In genomic region chr10:113454341-113455061, GRCh38 we compare ENCODE assay signal across 8 cellular contexts.
DNase-seq lines count a peak whose midpoint lies in the region; ATAC-seq and TF ChIP-seq lines count a peak whose summit lies in the region.

No MANE protein-coding gene starts in this region.

- H3K4me3 ChIP-seq in SJCRH30, result peak overlapping the region; percentile 22
- peak overlapping the region in 1 of 4 experiments; percentile 25 for H3K4me3 ChIP-seq in fibroblast of lung (replicated peaks in 1 of 4; ENCODE audit: control extremely low read depth in 1 of 4, insufficient read depth in 1 of 4, low read depth in 3 of 4, low read length in 4 of 4)

- peaks cover 79% of the 10 kb centered on the region for H3K27me3 Mint-ChIP-seq in Calu3 (ENCODE audit: unreplicated experiment)
- H3K27me3 Mint-ChIP-seq in neural crest cell (ENCODE audit: low read depth), result peaks cover 17% of the 10 kb centered on the region

- H3K9me3 Mint-ChIP-seq in Calu3 (ENCODE audit: low read depth, unreplicated experiment) (no peaks in the 10 kb centered on the region), neural crest cell (peaks cover 2% of the 10 kb centered on the region)

- no peaks in the 10 kb centered on the region for H3K79me2 ChIP-seq in fibroblast of lung (ENCODE audit: control insufficient read depth, insufficient read depth, low read length)

- ATAC-seq in GM21529 (IDR thresholded peaks at IDR 0.05; ENCODE audit: unreplicated experiment), result peak; percentile 48
- no peak for ATAC-seq in HG03045 (IDR thresholded peaks at IDR 0.05; ENCODE audit: unreplicated experiment)

- H3K9me3 ChIP-seq in SJCRH30 (replicated peaks) (no peaks in the 10 kb centered on the region), fibroblast of lung (ENCODE audit: control insufficient read depth, insufficient read depth, low read depth, low read length) (no peaks in the 10 kb centered on the region)

- H3K36me3 ChIP-seq in SJCRH30 (no peaks in the 10 kb centered on the region), fibroblast of lung (ENCODE audit: control insufficient read depth, insufficient read depth, low read length) (no peaks in the 10 kb centered on the region)

- H3K9ac ChIP-seq in fibroblast of lung (ENCODE audit: insufficient read depth, low read length), result no peak overlapping the region

- H3K27ac Mint-ChIP-seq in Calu3 (ENCODE audit: unreplicated experiment), result no peak overlapping the region
- H3K27ac Mint-ChIP-seq in neural crest cell (ENCODE audit: unreplicated experiment), result no peak overlapping the region

- CTCF ChIA-PET in Calu3 (lab: Charles Lee), result interaction anchor here (1.0 kb wide), 1 partner anchor 109 kb away, joined by 4 read pairs; no protein-coding TSS in a partner anchor

- peak; percentile 57 for TF ChIP-seq CTCF in Calu3 (IDR thresholded peaks at IDR 0.05; ENCODE audit: unreplicated experiment)
- TF ChIP-seq CTCF in fibroblast of lung (conservative IDR thresholded peaks at IDR 0.05 in 1 of 2, IDR thresholded peaks at IDR 0.05 in 1 of 2; ENCODE audit: low read depth in 1 of 2, low read length in 2 of 2), result peak; percentile 66 to 74
- TF ChIP-seq CTCF in neural crest cell (conservative IDR thresholded peaks at IDR 0.05), result peak; percentile 80

- DNase-seq in Calu3, result peak; percentile 35
- DNase-seq in SJCRH30, result peak; percentile 78 to 84
- peak; percentile 16 to 34 for DNase-seq in fibroblast of lung (ENCODE audit: low read depth in 2 of 2)
- DNase-seq in neural crest cell (ENCODE audit: low read depth, low spot score), result peak; percentile 64
- no peak for DNase-seq in mesenteric fat pad (ENCODE audit: low spot score)
- DNase-seq in activated CD4-positive, CD25-positive, alpha-beta regulatory T cell (lab: John Stamatoyannopoulos, UW), result no peak

- H3K36me3 Mint-ChIP-seq in Calu3 (ENCODE audit: insufficient read depth, unreplicated experiment) (peaks cover 6% of the 10 kb centered on the region), neural crest cell (ENCODE audit: low read depth) (no peaks in the 10 kb centered on the region)

- H3K27ac ChIP-seq in SJCRH30, result no peak overlapping the region
- H3K27ac ChIP-seq in fibroblast of lung (ENCODE audit: insufficient read depth, low read length), result no peak overlapping the region

- H3K4me3 Mint-ChIP-seq in Calu3 (ENCODE audit: low read depth, unreplicated experiment) (no peak overlapping the region), neural crest cell (no peak overlapping the region)

- H2AFZ ChIP-seq in fibroblast of lung (ENCODE audit: low read length), result no peak overlapping the region

- H3K4me2 ChIP-seq in fibroblast of lung (ENCODE audit: extremely low read depth, insufficient read depth, low read length), result peak overlapping the region; percentile 17

- H3K27me3 ChIP-seq in SJCRH30 (no peaks in the 10 kb centered on the region), fibroblast of lung (ENCODE audit: control insufficient read depth, insufficient read depth, low read length) (no peaks in the 10 kb centered on the region)

- H4K20me1 ChIP-seq in fibroblast of lung (ENCODE audit: control insufficient read depth, extremely low read depth, insufficient read depth, low read length), result no peaks in the 10 kb centered on the region

- H3K4me1 Mint-ChIP-seq in Calu3 (ENCODE audit: low read depth, unreplicated experiment) (peaks cover 9% of the 10 kb centered on the region), neural crest cell (peaks cover 3% of the 10 kb centered on the region)

- BruUV-seq in Calu3 (replicated peaks; lab: Mats Ljungman, UMichigan), result no TSS peak

- H3K4me1 ChIP-seq in SJCRH30 (peaks cover 7% of the 10 kb centered on the region; the same call in 1 of the 2 replicates), fibroblast of lung (ENCODE audit: control insufficient read depth, extremely low read depth, insufficient read depth, low read length) (no peaks in the 10 kb centered on the region)

- intact Hi-C loops in Calu3 (cut with micrococcal nuclease; ENCODE audit: unreplicated experiment), result loop anchor here (10.0 kb wide), 1 partner anchor 980 kb away; no protein-coding TSS in a partner anchor

Comparison
In these comparisons a context has a peak if more than half of its experiments do, and no peak if none do; other contexts are left out.
1. DNase-seq: peak in Calu3 (single experiment), SJCRH30 (2 of 2), fibroblast of lung (2 of 2) and neural crest cell (single experiment); none in mesenteric fat pad (single experiment) and activated CD4-positive, CD25-positive, alpha-beta regulatory T cell (0 of 4).
2. Peak in every context shown above with its lines, with median percentiles within 50 percentile points of each other: CTCF ChIP-seq.